ENCODE assay signal across 36 cellular contexts in genomic region chr9:21286099-21286498, GRCh38. TPM values are rescaled to one million over a fixed set of nuclear protein-coding genes. Genes with fewer than 3 reads are reported as not detected.
"Had no signal": no experiment of that assay in that cellular context is flagged by ENCODE, and none has a peak within 500 bp of the region (broad histone marks: within the 10 kb centered on the region; RNA-seq: fewer than 3 reads in every experiment).

No MANE protein-coding gene starts in this region.

- H3K4me3 ChIP-seq: MG63 had no signal

- H3K4me2 ChIP-seq: KMS-11 had no signal

- DNase-seq: Karpas-422, KG1, MG63, MM.1S, NCI-H1048, NCI-H1092, NCI-H1092 treated with DMSO at 0.1 percent for 48 hours, NCI-H1105, NCI-H1105 treated with DMSO at 0.1 percent for 48 hours, NCI-H1417, NCI-H1417 treated with DMSO at 0.1 percent for 48 hours, NCI-H1436, NCI-H1436 treated with DMSO at 0.1 percent for 48 hours, NCI-H146, NCI-H1694, NCI-H1694 treated with DMSO at 0.1 percent for 48 hours, NCI-H187, NCI-H187 treated with DMSO at 0.1 percent for 48 hours, NCI-H1930, NCI-H2029, NCI-H2029 treated with DMSO at 0.1 percent for 48 hours, NCI-H2081, NCI-H2081 treated with DMSO at 0.1 percent for 48 hours, NCI-H2107, NCI-H2171, NCI-H2171 treated with DMSO at 0.1 percent for 48 hours, NCI-H2227 treated with DMSO at 0.1 percent for 48 hours, NCI-H226, NCI-H345, NCI-H446, NCI-H510A had no signal

- H3K36me3 ChIP-seq: MG63 had no signal

- H3K9me3 ChIP-seq: MG63 had no signal

- H3K9ac ChIP-seq: KMS-11 had no signal

- H3K27ac ChIP-seq: KMS-11 had no signal

RNA-seq across cellular contexts. Expression of gene IFNA5, which starts 19.0 kb away (rescaled TPM):
- total RNA-seq: LHCN-M2, M059J, MCF 10A, NCI-H460 had no signal

RNA-seq across cellular contexts. Expression of gene IFNA14, which starts 46.3 kb away (rescaled TPM):
- total RNA-seq: LHCN-M2, M059J, MCF 10A, NCI-H460 had no signal

RNA-seq across cellular contexts. Expression of gene IFNA17, which starts 58.1 kb away (rescaled TPM):
- total RNA-seq: LHCN-M2, M059J, MCF 10A, NCI-H460 had no signal
